In genomic region chr2:233041722-233042323, GRCh38 we compare ENCODE assay signal across 24 cellular contexts. TPM values are rescaled to one million over a fixed set of nuclear protein-coding genes. Genes with fewer than 3 reads are reported as not detected.
DNase-seq lines count a peak whose midpoint lies in the region; ATAC-seq, FAIRE-seq and TF ChIP-seq lines count a peak whose summit lies in the region.
"Had no signal": no experiment of that assay in that cellular context is flagged by ENCODE, and none has a peak within 500 bp of the region (broad histone marks: within the 10 kb centered on the region; RNA-seq: fewer than 3 reads in every experiment).

No MANE protein-coding gene starts in this region.

- H3K18ac ChIP-seq in H1 (ENCODE audit: extremely low read depth, low read length), result no peak overlapping the region

- no peak for TF ChIP-seq RAD21 in H1 (IDR thresholded peaks at IDR 0.05 in 1 of 2, conservative IDR thresholded peaks at IDR 0.05 in 1 of 2; ENCODE audit: low read depth in 2 of 2, low read length in 2 of 2)

- TF ChIP-seq POLR2A in NB4 (IDR thresholded peaks at IDR 0.05; ENCODE audit: extremely low read depth, insufficient read length) (no peak), H1 (IDR thresholded peaks at IDR 0.05; ENCODE audit: control extremely low read depth in 1 of 2, low read depth in 2 of 2, low read length in 2 of 2) (no peak), breast epithelium (IDR thresholded peaks at IDR 0.05) (no peak)

- H3K4me1 ChIP-seq in H1 (replicated peaks in 1 of 4; ENCODE audit: control insufficient read depth in 3 of 4, insufficient read depth in 4 of 4, low read length in 3 of 4) (no peaks in the 10 kb centered on the region), breast epithelium (no peaks in the 10 kb centered on the region)

- CTCF ChIA-PET in H1 (lab: Charles Lee; ENCODE audit: partially characterized antibody), result interaction anchor here (0.9 to 2.2 kb wide), 6 partner anchors 9 to 58 kb away, joined by 3 to 9 read pairs (median 4); partner anchors contain the start of gene NEU2

- H4K91ac ChIP-seq in H1 (replicated peaks; ENCODE audit: insufficient read length, low read length), result no peak overlapping the region

- no peak overlapping the region for H3K4ac ChIP-seq in H1 (replicated peaks; ENCODE audit: insufficient read length, low read depth, low read length)

- no peak overlapping the region for H3K9ac ChIP-seq in H1 (replicated peaks in 1 of 4; ENCODE audit: extremely low read depth in 1 of 4, low read depth in 3 of 4, low read length in 3 of 4)

- intact Hi-C loops in breast epithelium (cut with DNase I; ENCODE audit: low total_unique reads), result no loop called here

- TF ChIP-seq CTCF in NB4 (IDR thresholded peaks at IDR 0.05; ENCODE audit: low read depth, low read length) (no peak), H1 (IDR thresholded peaks at IDR 0.05; ENCODE audit: control extremely low read depth in 1 of 3, insufficient read depth in 1 of 3, low read depth in 1 of 3, low read length in 3 of 3) (no peak), breast epithelium (IDR thresholded peaks at IDR 0.05) (no peak)

- no peak overlapping the region for H2BK20ac ChIP-seq in H1 (ENCODE audit: low read length)

- 0 out of 2 replicates have a peak overlapping the region, but pooled peaks have one; percentile 43 for H2BK12ac ChIP-seq in H1 (ENCODE audit: low read depth, low read length)

- DNase-seq in activated effector memory CD4-positive, alpha-beta T cell treated with anti-CD3 and anti-CD28 coated beads, Interleukin-2, amount 50 U/mL, for 16 hours, result peak; percentile 16
- DNase-seq in activated effector memory CD4-positive, alpha-beta T cell treated with Interleukin-2 at 50 U/mL for 16 hours, result no peak
- DNase-seq in NB4 (ENCODE audit: low read depth), result peak; percentile 31
- DNase-seq in H1 (ENCODE audit: low read depth in 1 of 2, low spot score in 2 of 2), result no peak
- DNase-seq in stimulated activated naive B cell treated with anti-CD40 and anti-IgM and Interleukin-4, amounts not matched to agents 10 μg/mL and 1 μg/mL and 100 μg/mL, for 72 hours, result no peak
- no peak for DNase-seq in breast epithelium (ENCODE audit: low spot score in 2 of 2)
- DNase-seq in amygdala (lab: John Stamatoyannopoulos, UW), result no peak
- no peak for DNase-seq in cerebellar nuclear complex (lab: John Stamatoyannopoulos, UW)
- DNase-seq: 8988T; C1 segment of cervical spinal cord; Calu3; CD8-positive, alpha-beta memory T cell; DMS153; H9; KG1; NCI-H1092; NCI-H1436; NCI-H1930; NCI-H226; NCI-H510A treated with DMSO at 0.1 percent for 48 hours; NCI-H748 treated with DMSO at 0.1 percent for 48 hours had no signal

- H3K79me2 ChIP-seq in H1 (ENCODE audit: control insufficient read depth in 1 of 2, insufficient read depth in 2 of 2, low read length in 2 of 2), result no peaks in the 10 kb centered on the region

- WGBS in H1 (ENCODE audit: extremely low coverage in 1 of 2, insufficient coverage in 1 of 2, insufficient read length in 1 of 2, insufficient replicate concordance in 2 of 2, low coverage in 1 of 2, low lambda C conversion rate in 2 of 2, missing lambda C conversion rate in 1 of 2), 2 experiments, result 89% methylated on average over 10 of the region's 10 CpGs; no CpG with 5 or more reads in 1 of the 2 experiments

- H3K4me3 ChIP-seq in NB4 (ENCODE audit: low read depth, low read length), result no peak overlapping the region
- no peak overlapping the region for H3K4me3 ChIP-seq in H1 (ENCODE audit: extremely low read depth in 1 of 4, insufficient read depth in 2 of 4, low read depth in 3 of 4, low read length in 4 of 4)
- no peak overlapping the region for H3K4me3 ChIP-seq in breast epithelium

- H3K27ac ChIP-seq in H1 (ENCODE audit: low read depth, low read length) (no peak overlapping the region), breast epithelium (no peak overlapping the region)
- H3K27ac ChIP-seq: RWPE1 had no signal

- peaks cover 8 to 13% of the 10 kb centered on the region in 2 donors for H3K4me1 Mint-ChIP-seq in stimulated activated naive B cell treated with anti-CD40 and anti-IgM and Interleukin-4, amounts not matched to agents 10 μg/mL and 1 μg/mL and 100 μg/mL, for 72 hours
- H3K4me1 Mint-ChIP-seq: CD8-positive, alpha-beta memory T cell; H9 had no signal

- POLR2A ChIA-PET in H1 (lab: Charles Lee; ENCODE audit: partially characterized antibody), result interaction anchor here (1.5 to 1.6 kb wide), 3 partner anchors 10 to 44 kb away, joined by 3 to 7 read pairs (median 6); no protein-coding TSS in a partner anchor

- H2AK5ac ChIP-seq in H1 (ENCODE audit: low read depth, low read length), result no peak overlapping the region

- no peak overlapping the region for H3K4me3 Mint-ChIP-seq in stimulated activated naive B cell treated with anti-CD40 and anti-IgM and Interleukin-4, amounts not matched to agents 10 μg/mL and 1 μg/mL and 100 μg/mL, for 72 hours
- H3K4me3 Mint-ChIP-seq: CD8-positive, alpha-beta memory T cell; H9 had no signal

- H2AFZ ChIP-seq in H1 (ENCODE audit: low read length), result no peak overlapping the region

- H3K14ac ChIP-seq in H1 (ENCODE audit: insufficient read length), result no peak overlapping the region

- H3K36me3 Mint-ChIP-seq in stimulated activated naive B cell treated with anti-CD40 and anti-IgM and Interleukin-4, amounts not matched to agents 10 μg/mL and 1 μg/mL and 100 μg/mL, for 72 hours, result no peaks in the 10 kb centered on the region
- H3K36me3 Mint-ChIP-seq: CD8-positive, alpha-beta memory T cell had no signal

- ATAC-seq in stimulated activated naive B cell treated with anti-CD40 and anti-IgM and Interleukin-4, amounts not matched to agents 10 μg/mL and 1 μg/mL and 100 μg/mL, for 72 hours (replicated peaks), result peak; percentile 48 to 57

- no peaks in the 10 kb centered on the region for H3K79me1 ChIP-seq in H1 (ENCODE audit: low read depth, low read length)

- H3K9me3 ChIP-seq in H1 (ENCODE audit: insufficient read depth in 2 of 2, low read depth in 1 of 2, low read length in 1 of 2), result no peaks in the 10 kb centered on the region
- H3K9me3 ChIP-seq in breast epithelium, result no peaks in the 10 kb centered on the region

- H3K23ac ChIP-seq in H1 (ENCODE audit: insufficient read length), result no peak overlapping the region

- H4K5ac ChIP-seq in H1 (ENCODE audit: insufficient read length, low read depth, low read length), result no peak overlapping the region

- no peak for FAIRE-seq in H1 (lab: Jason Lieb, UNC)
- FAIRE-seq: GM12891 had no signal

- no peaks in the 10 kb centered on the region for H3K23me2 ChIP-seq in H1 (ENCODE audit: low read depth, low read length)

- no peak overlapping the region for H2BK15ac ChIP-seq in H1 (ENCODE audit: low read length)

- no peaks in the 10 kb centered on the region for H3K36me3 ChIP-seq in H1 (ENCODE audit: control insufficient read depth in 2 of 4, insufficient read depth in 4 of 4, low read length in 3 of 4)
- H3K36me3 ChIP-seq in breast epithelium, result no peaks in the 10 kb centered on the region

- TF ChIP-seq EP300 in H1 (IDR thresholded peaks at IDR 0.05; ENCODE audit: borderline replicate concordance in 1 of 2, low read depth in 2 of 2, low read length in 2 of 2), result no peak

- H4K20me1 ChIP-seq in H1 (replicated peaks in 1 of 2; ENCODE audit: control insufficient read depth in 1 of 2, insufficient read depth in 2 of 2, low read length in 2 of 2), result no peaks in the 10 kb centered on the region

- H2BK120ac ChIP-seq in H1 (replicated peaks; ENCODE audit: low read depth, low read length), result no peak overlapping the region

- H2BK5ac ChIP-seq in H1 (ENCODE audit: low read depth, low read length), result no peak overlapping the region

- H3K27me3 ChIP-seq in H1 (replicated peaks in 1 of 4; ENCODE audit: control insufficient read depth in 3 of 4, extremely low read depth in 1 of 4, insufficient read depth in 3 of 4, low read length in 3 of 4) (no peaks in the 10 kb centered on the region; a peak in 1 of 7 replicates), breast epithelium (no peaks in the 10 kb centered on the region)

- no peak overlapping the region for H3K56ac ChIP-seq in H1 (replicated peaks; ENCODE audit: insufficient read length, low read depth, low read length)

- no peak overlapping the region for H4K8ac ChIP-seq in H1 (ENCODE audit: extremely low read depth, insufficient read depth, low read length)

- peak overlapping the region; percentile 26 for H3K27ac Mint-ChIP-seq in stimulated activated naive B cell treated with anti-CD40 and anti-IgM and Interleukin-4, amounts not matched to agents 10 μg/mL and 1 μg/mL and 100 μg/mL, for 72 hours
- H3K27ac Mint-ChIP-seq: CD8-positive, alpha-beta memory T cell; H9 had no signal

- H3K27me3 Mint-ChIP-seq in stimulated activated naive B cell treated with anti-CD40 and anti-IgM and Interleukin-4, amounts not matched to agents 10 μg/mL and 1 μg/mL and 100 μg/mL, for 72 hours, result peaks cover 0 to 12% of the 10 kb centered on the region in 2 donors

- no peaks in the 10 kb centered on the region for H3K9me3 Mint-ChIP-seq in stimulated activated naive B cell treated with anti-CD40 and anti-IgM and Interleukin-4, amounts not matched to agents 10 μg/mL and 1 μg/mL and 100 μg/mL, for 72 hours
- H3K9me3 Mint-ChIP-seq: CD8-positive, alpha-beta memory T cell; H9 had no signal

- no peak overlapping the region for H3K4me2 ChIP-seq in H1 (ENCODE audit: insufficient read depth in 1 of 2, low read depth in 2 of 2, low read length in 2 of 2)

RNA-seq across cellular contexts. Expression of gene NEU2, which starts 9.4 kb away (rescaled TPM):
- not detected in 2 replicates for total RNA-seq in H1 (2021; fragmentation: NEBNext Ultra II Directional; extraction: Animal tissue kit (Norgen Biotek cat#: 25700))
- polyA plus RNA-seq in H1 (2011; rRNA removed), result 0.12 TPM in 1 of 2 replicates, not detected in the other
- polyA plus RNA-seq in H1 (2011; cell fraction: cytosol; rRNA removed), result not detected
- polyA plus RNA-seq in H1 (2011; cell fraction: nucleus; rRNA removed), result not detected
- not detected in 4 replicates for polyA plus RNA-seq in H1 (2012, experiment 1 of 2)
- polyA plus RNA-seq in H1 (2012, experiment 2 of 2), result not detected
- not detected for polyA plus RNA-seq in H1 (2013, experiment 1 of 2)
- not detected for polyA plus RNA-seq in H1 (2013, experiment 2 of 2)
- not detected in 2 replicates for polyA minus RNA-seq in H1 (2011; rRNA and poly(A)+ RNA removed)
- polyA minus RNA-seq in H1 (2011; cell fraction: cytosol; rRNA and poly(A)+ RNA removed), result not detected
- polyA minus RNA-seq in H1 (2011; cell fraction: nucleus; rRNA and poly(A)+ RNA removed), result not detected
- total RNA-seq in breast epithelium, result not detected
- total RNA-seq: Calu3; CD8-positive, alpha-beta memory T cell; G401; H9 had no signal
- polyA plus RNA-seq: CD8-positive, alpha-beta memory T cell had no signal

RNA-seq across cellular contexts. Expression of gene INPP5D, which starts 18.3 kb away (rescaled TPM):
- total RNA-seq in H1 (2021; fragmentation: NEBNext Ultra II Directional; extraction: Animal tissue kit (Norgen Biotek cat#: 25700)), result 7.1 and 8.6 TPM in 2 replicates
- 4.5 and 6.0 TPM in 2 replicates for polyA plus RNA-seq in H1 (2011; rRNA removed)
- 4.4 TPM for polyA plus RNA-seq in H1 (2011; cell fraction: cytosol; rRNA removed)
- polyA plus RNA-seq in H1 (2011; cell fraction: nucleus; rRNA removed), result 16.8 TPM
- polyA plus RNA-seq in H1 (2012, experiment 1 of 2), result 10.9 to 15.7 TPM (median 13.2 TPM) in 4 replicates
- 5.9 TPM for polyA plus RNA-seq in H1 (2012, experiment 2 of 2)
- 4.8 TPM for polyA plus RNA-seq in H1 (2013, experiment 1 of 2)
- polyA plus RNA-seq in H1 (2013, experiment 2 of 2), result 5.9 TPM
- polyA minus RNA-seq in H1 (2011; rRNA and poly(A)+ RNA removed), result 17.3 and 35.7 TPM in 2 replicates
- polyA minus RNA-seq in H1 (2011; cell fraction: cytosol; rRNA and poly(A)+ RNA removed), result 8.5 TPM
- 17.7 TPM for polyA minus RNA-seq in H1 (2011; cell fraction: nucleus; rRNA and poly(A)+ RNA removed)
- total RNA-seq in breast epithelium, result 10 to 100 TPM; 18.4 to 20.3 (median 20.0) TPM
- total RNA-seq: Calu3 had no signal

RNA-seq across cellular contexts. Expression of gene NGEF, which starts 28.8 kb away (rescaled TPM):
- total RNA-seq in H1 (2021; fragmentation: NEBNext Ultra II Directional; extraction: Animal tissue kit (Norgen Biotek cat#: 25700)), result 3.2 and 7.9 TPM in 2 replicates
- polyA plus RNA-seq in H1 (2011; rRNA removed), result 2.7 and 3.9 TPM in 2 replicates
- 4.9 TPM for polyA plus RNA-seq in H1 (2011; cell fraction: cytosol; rRNA removed)
- polyA plus RNA-seq in H1 (2011; cell fraction: nucleus; rRNA removed), result 6.5 TPM
- polyA plus RNA-seq in H1 (2012, experiment 1 of 2), result 5.9 to 9.5 TPM (median 6.5 TPM) in 4 replicates
- 9.2 TPM for polyA plus RNA-seq in H1 (2012, experiment 2 of 2)
- polyA plus RNA-seq in H1 (2013, experiment 1 of 2), result 2.5 TPM
- 2.3 TPM for polyA plus RNA-seq in H1 (2013, experiment 2 of 2)
- 3.0 and 6.8 TPM in 2 replicates for polyA minus RNA-seq in H1 (2011; rRNA and poly(A)+ RNA removed)
- polyA minus RNA-seq in H1 (2011; cell fraction: cytosol; rRNA and poly(A)+ RNA removed), result 1.1 TPM
- 2.1 TPM for polyA minus RNA-seq in H1 (2011; cell fraction: nucleus; rRNA and poly(A)+ RNA removed)
- total RNA-seq in breast epithelium, result 1 to 10 TPM in 2 of 3 donors, not detected in 1; 1.6 to 6.3 TPM
- polyA plus RNA-seq: CD8-positive, alpha-beta memory T cell had no signal

Comparison
In these comparisons a context has a peak if more than half of its experiments do, and no peak if none do; other contexts are left out.
1. DNase-seq: peak in activated effector memory CD4-positive, alpha-beta T cell treated with anti-CD3 and anti-CD28 coated beads, Interleukin-2, amount 50 U/mL, for 16 hours (single experiment) and NB4 (single experiment); none in activated effector memory CD4-positive, alpha-beta T cell treated with Interleukin-2 at 50 U/mL for 16 hours (single experiment), H1 (0 of 2), stimulated activated naive B cell treated with anti-CD40 and anti-IgM and Interleukin-4, amounts not matched to agents 10 μg/mL and 1 μg/mL and 100 μg/mL, for 72 hours (single experiment), breast epithelium (0 of 2), amygdala (0 of 56) and cerebellar nuclear complex (0 of 2).